In genomic region chr6:35368038-35368887, GRCh38 we compare ENCODE assay signal across 1 cellular context.
A peak's percentile ranks its signal among the peaks of the same experiment; 100 is the strongest.
TF ChIP-seq lines count a peak whose summit lies in the region.

No MANE protein-coding gene starts in this region.

TF ChIP-seq in HepG2, 621 proteins besides CTCF, POLR2A, EP300 and RAD21 (continued from another document and continues in another):
- TF ChIP-seq, protein P1, sequence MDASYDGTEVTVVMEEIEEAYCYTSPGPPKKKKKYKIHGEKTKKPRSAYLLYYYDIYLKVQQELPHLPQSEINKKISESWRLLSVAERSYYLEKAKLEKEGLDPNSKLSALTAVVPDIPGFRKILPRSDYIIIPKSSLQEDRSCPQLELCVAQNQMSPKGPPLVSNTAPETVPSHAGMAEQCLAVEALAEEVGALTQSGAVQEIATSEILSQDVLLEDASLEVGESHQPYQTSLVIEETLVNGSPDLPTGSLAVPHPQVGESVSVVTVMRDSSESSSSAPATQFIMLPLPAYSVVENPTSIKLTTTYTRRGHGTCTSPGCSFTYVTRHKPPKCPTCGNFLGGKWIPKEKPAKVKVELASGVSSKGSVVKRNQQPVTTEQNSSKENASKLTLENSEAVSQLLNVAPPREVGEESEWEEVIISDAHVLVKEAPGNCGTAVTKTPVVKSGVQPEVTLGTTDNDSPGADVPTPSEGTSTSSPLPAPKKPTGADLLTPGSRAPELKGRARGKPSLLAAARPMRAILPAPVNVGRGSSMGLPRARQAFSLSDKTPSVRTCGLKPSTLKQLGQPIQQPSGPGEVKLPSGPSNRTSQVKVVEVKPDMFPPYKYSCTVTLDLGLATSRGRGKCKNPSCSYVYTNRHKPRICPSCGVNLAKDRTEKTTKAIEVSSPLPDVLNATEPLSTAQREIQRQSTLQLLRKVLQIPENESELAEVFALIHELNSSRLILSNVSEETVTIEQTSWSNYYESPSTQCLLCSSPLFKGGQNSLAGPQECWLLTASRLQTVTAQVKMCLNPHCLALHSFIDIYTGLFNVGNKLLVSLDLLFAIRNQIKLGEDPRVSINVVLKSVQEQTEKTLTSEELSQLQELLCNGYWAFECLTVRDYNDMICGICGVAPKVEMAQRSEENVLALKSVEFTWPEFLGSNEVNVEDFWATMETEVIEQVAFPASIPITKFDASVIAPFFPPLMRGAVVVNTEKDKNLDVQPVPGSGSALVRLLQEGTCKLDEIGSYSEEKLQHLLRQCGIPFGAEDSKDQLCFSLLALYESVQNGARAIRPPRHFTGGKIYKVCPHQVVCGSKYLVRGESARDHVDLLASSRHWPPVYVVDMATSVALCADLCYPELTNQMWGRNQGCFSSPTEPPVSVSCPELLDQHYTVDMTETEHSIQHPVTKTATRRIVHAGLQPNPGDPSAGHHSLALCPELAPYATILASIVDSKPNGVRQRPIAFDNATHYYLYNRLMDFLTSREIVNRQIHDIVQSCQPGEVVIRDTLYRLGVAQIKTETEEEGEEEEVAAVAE (CRISPR knock-in tag; IDR thresholded peaks at IDR 0.05; ENCODE audit: borderline replicate concordance), result 0 out of 2 replicates have a peak, but pooled peaks have one; percentile 37
- TF ChIP-seq HDAC1 (CRISPR knock-in tag; IDR thresholded peaks at IDR 0.05) (0 out of 2 replicates have a peak, but pooled peaks have one; percentile 34), ZNF792 (CRISPR knock-in tag; IDR thresholded peaks at IDR 0.05) (peak; percentile 52; the same call in 1 of the 2 replicates), ZNF619 (CRISPR knock-in tag; IDR thresholded peaks at IDR 0.05) (no peak), PATZ1 (CRISPR knock-in tag; IDR thresholded peaks at IDR 0.05) (0 out of 2 replicates have a peak, but pooled peaks have one; percentile 32), NKX3-1 (CRISPR knock-in tag; IDR thresholded peaks at IDR 0.05) (no peak), MXI1 (IDR thresholded peaks at IDR 0.05; ENCODE audit: borderline replicate concordance, low read depth, low read length) (peak; percentile 46; the same call in 1 of the 3 replicates), ZNF441 (CRISPR knock-in tag; IDR thresholded peaks at IDR 0.05; ENCODE audit: borderline replicate concordance) (peak; percentile 46; the same call in 1 of the 2 replicates), MBD4 (IDR thresholded peaks at IDR 0.05; ENCODE audit: borderline replicate concordance, low read length) (no peak), SMAD3 (CRISPR knock-in tag; IDR thresholded peaks at IDR 0.05) (0 out of 2 replicates have a peak, but pooled peaks have one; percentile 39), SP5 (CRISPR knock-in tag; IDR thresholded peaks at IDR 0.05; ENCODE audit: borderline replicate concordance, low read depth) (peak; percentile 54; the same call in 1 of the 2 replicates), ISL2 (CRISPR knock-in tag; IDR thresholded peaks at IDR 0.05) (peak; percentile 63), BCL6 (CRISPR knock-in tag; IDR thresholded peaks at IDR 0.05) (peak; percentile 88), ZNF205 (CRISPR knock-in tag; IDR thresholded peaks at IDR 0.05) (peak; percentile 74; the same call in 1 of the 2 replicates), ZBTB38 (CRISPR knock-in tag; IDR thresholded peaks at IDR 0.05) (no peak), FOXK1 (CRISPR knock-in tag; IDR thresholded peaks at IDR 0.05; ENCODE audit: borderline replicate concordance, low read depth) (peak; percentile 47; the same call in 1 of the 2 replicates), TRIM24 (CRISPR knock-in tag; IDR thresholded peaks at IDR 0.05) (no peak), FOXP1 (IDR thresholded peaks at IDR 0.05) (no peak), FOXP1 (CRISPR knock-in tag; IDR thresholded peaks at IDR 0.05) (peak; percentile 62), ELF1 (CRISPR knock-in tag; IDR thresholded peaks at IDR 0.05) (peak; percentile 93), REXO4 (CRISPR knock-in tag; IDR thresholded peaks at IDR 0.05; ENCODE audit: borderline replicate concordance) (no peak), ZSCAN20 (CRISPR knock-in tag; IDR thresholded peaks at IDR 0.05; ENCODE audit: borderline replicate concordance) (no peak), ARID4A (CRISPR knock-in tag; IDR thresholded peaks at IDR 0.05; ENCODE audit: borderline replicate concordance) (no peak; the same call in 1 of the 2 replicates), GABPB1 (CRISPR knock-in tag; IDR thresholded peaks at IDR 0.05) (peak; percentile 42; the same call in 1 of the 2 replicates), KLF16 (CRISPR knock-in tag; IDR thresholded peaks at IDR 0.05) (0 out of 4 replicates have a peak, but pooled peaks of 1 of the 2 experiments have one; percentile 15), ATF1 (CRISPR knock-in tag; IDR thresholded peaks at IDR 0.05) (peak; percentile 32; the same call in 1 of the 2 replicates), ZNF605 (CRISPR knock-in tag; IDR thresholded peaks at IDR 0.05) (peak; percentile 22; the same call in 1 of the 2 replicates), ZBTB21 (CRISPR knock-in tag; IDR thresholded peaks at IDR 0.05) (0 out of 2 replicates have a peak, but pooled peaks have one; percentile 28), ZBTB7B (CRISPR knock-in tag; IDR thresholded peaks at IDR 0.05) (no peak), NR2F1 (CRISPR knock-in tag; IDR thresholded peaks at IDR 0.05) (0 out of 4 replicates have a peak, but pooled peaks of 1 of the 2 experiments have one; percentile 29), ZNF431 (CRISPR knock-in tag; IDR thresholded peaks at IDR 0.05; ENCODE audit: borderline replicate concordance, low read depth) (no peak), TBX3 (IDR thresholded peaks at IDR 0.05; ENCODE audit: borderline replicate concordance) (peak; percentile 68), PAXIP1 (CRISPR knock-in tag; conservative IDR thresholded peaks at IDR 0.05) (peak; percentile 76), CBX2 (IDR thresholded peaks at IDR 0.05; ENCODE audit: low read depth, low read length) (no peak), CBX2 (CRISPR knock-in tag; IDR thresholded peaks at IDR 0.05; ENCODE audit: low read depth) (no peak), ZNF772 (CRISPR knock-in tag; IDR thresholded peaks at IDR 0.05) (no peak), HDAC2 (CRISPR knock-in tag; IDR thresholded peaks at IDR 0.05) (peak; percentile 50; the same call in 1 of the 2 replicates), IRX3 (CRISPR knock-in tag; IDR thresholded peaks at IDR 0.05; ENCODE audit: borderline replicate concordance, low read depth) (no peak), ZKSCAN8 (CRISPR knock-in tag; IDR thresholded peaks at IDR 0.05; ENCODE audit: borderline replicate concordance) (peak; percentile 48; the same call in 1 of the 2 replicates), ZNF331 (CRISPR knock-in tag; IDR thresholded peaks at IDR 0.05) (no peak), GABPA (IDR thresholded peaks at IDR 0.05; ENCODE audit: low read depth, low read length) (no peak), GABPA (CRISPR knock-in tag; IDR thresholded peaks at IDR 0.05; ENCODE audit: low read depth) (peak; percentile 74), ONECUT2 (CRISPR knock-in tag; IDR thresholded peaks at IDR 0.05) (0 out of 2 replicates have a peak, but pooled peaks have one; percentile 9), BHLHE40 (IDR thresholded peaks at IDR 0.05; ENCODE audit: low read length) (peak; percentile 73)
- TF ChIP-seq, protein P2, sequence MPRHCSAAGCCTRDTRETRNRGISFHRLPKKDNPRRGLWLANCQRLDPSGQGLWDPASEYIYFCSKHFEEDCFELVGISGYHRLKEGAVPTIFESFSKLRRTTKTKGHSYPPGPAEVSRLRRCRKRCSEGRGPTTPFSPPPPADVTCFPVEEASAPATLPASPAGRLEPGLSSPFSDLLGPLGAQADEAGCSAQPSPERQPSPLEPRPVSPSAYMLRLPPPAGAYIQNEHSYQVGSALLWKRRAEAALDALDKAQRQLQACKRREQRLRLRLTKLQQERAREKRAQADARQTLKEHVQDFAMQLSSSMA (CRISPR knock-in tag; IDR thresholded peaks at IDR 0.05), result no peak
- TF ChIP-seq, protein P3, sequence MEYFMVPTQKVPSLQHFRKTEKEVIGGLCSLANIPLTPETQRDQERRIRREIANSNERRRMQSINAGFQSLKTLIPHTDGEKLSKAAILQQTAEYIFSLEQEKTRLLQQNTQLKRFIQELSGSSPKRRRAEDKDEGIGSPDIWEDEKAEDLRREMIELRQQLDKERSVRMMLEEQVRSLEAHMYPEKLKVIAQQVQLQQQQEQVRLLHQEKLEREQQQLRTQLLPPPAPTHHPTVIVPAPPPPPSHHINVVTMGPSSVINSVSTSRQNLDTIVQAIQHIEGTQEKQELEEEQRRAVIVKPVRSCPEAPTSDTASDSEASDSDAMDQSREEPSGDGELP (IDR thresholded peaks at IDR 0.05; ENCODE audit: borderline replicate concordance, low read depth), result peak; percentile 55; the same call in 1 of the 2 replicates
- TF ChIP-seq, protein P4, sequence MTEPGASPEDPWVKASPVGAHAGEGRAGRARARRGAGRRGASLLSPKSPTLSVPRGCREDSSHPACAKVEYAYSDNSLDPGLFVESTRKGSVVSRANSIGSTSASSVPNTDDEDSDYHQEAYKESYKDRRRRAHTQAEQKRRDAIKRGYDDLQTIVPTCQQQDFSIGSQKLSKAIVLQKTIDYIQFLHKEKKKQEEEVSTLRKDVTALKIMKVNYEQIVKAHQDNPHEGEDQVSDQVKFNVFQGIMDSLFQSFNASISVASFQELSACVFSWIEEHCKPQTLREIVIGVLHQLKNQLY (CRISPR knock-in tag; IDR thresholded peaks at IDR 0.05), result peak; percentile 63; the same call in 1 of the 2 replicates
- TF ChIP-seq, protein P5, sequence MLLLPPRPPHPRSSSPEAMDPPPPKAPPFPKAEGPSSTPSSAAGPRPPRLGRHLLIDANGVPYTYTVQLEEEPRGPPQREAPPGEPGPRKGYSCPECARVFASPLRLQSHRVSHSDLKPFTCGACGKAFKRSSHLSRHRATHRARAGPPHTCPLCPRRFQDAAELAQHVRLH (CRISPR knock-in tag; IDR thresholded peaks at IDR 0.05; ENCODE audit: borderline replicate concordance, low read depth), result peak; percentile 44; the same call in 1 of the 2 replicates
- TF ChIP-seq, protein P6, sequence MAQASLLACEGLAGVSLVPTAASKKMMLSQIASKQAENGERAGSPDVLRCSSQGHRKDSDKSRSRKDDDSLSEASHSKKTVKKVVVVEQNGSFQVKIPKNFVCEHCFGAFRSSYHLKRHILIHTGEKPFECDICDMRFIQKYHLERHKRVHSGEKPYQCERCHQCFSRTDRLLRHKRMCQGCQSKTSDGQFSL (CRISPR knock-in tag; IDR thresholded peaks at IDR 0.05), result no peak
